9 cellular contexts compared by ENCODE assay signal in genomic region chr7:6057316-6058128, GRCh38. TPM values are rescaled to one million over a fixed set of nuclear protein-coding genes. Genes with fewer than 3 reads are reported as not detected.
DNase-seq lines count a peak whose midpoint lies in the region; ATAC-seq and TF ChIP-seq lines count a peak whose summit lies in the region.
"Had no signal": no experiment of that assay in that cellular context is flagged by ENCODE, and none has a peak within 500 bp of the region (broad histone marks: within the 10 kb centered on the region; RNA-seq: fewer than 3 reads in every experiment).

No MANE protein-coding gene starts in this region.

- H3K36me3 ChIP-seq in left ventricle myocardium inferior = peaks cover 22% of the 10 kb centered on the region
- peaks cover 1 to 7% (median 6%) of the 10 kb centered on the region in 4 donors for H3K36me3 ChIP-seq in liver (ENCODE audit: control insufficient read depth in 4 of 4, insufficient read depth in 3 of 4, low read depth in 1 of 4, low read length in 3 of 4)
- H3K36me3 ChIP-seq in neuronal stem cell (replicated peaks in 1 of 2; ENCODE audit: control insufficient read depth in 2 of 2, insufficient read depth in 2 of 2, low read length in 2 of 2) = peaks cover 2 to 28% of the 10 kb centered on the region in 2 donors

- no peak overlapping the region for H2BK5ac ChIP-seq in neuronal stem cell (ENCODE audit: low read length)

- H3K4me1 Mint-ChIP-seq in activated naive CD8-positive, alpha-beta T cell treated with anti-CD3 and anti-CD28 coated beads, Interleukin-2, amount 50 U/mL, for 24 hours = peaks cover 28% of the 10 kb centered on the region

- H2BK15ac ChIP-seq in neuronal stem cell (ENCODE audit: low read length) = no peak overlapping the region

- no peak overlapping the region for H2AK5ac ChIP-seq in neuronal stem cell (ENCODE audit: low read depth, low read length)

- H3K4ac ChIP-seq in neuronal stem cell (ENCODE audit: low read length) = no peak overlapping the region

- intact Hi-C loops in left ventricle myocardium inferior (cut with micrococcal nuclease) = no loop called here
- intact Hi-C loops in left cardiac atrium (cut with DNase I) = no loop called here

- no peak overlapping the region for H2BK120ac ChIP-seq in neuronal stem cell (ENCODE audit: low read depth, low read length)

- H2BK12ac ChIP-seq in neuronal stem cell (ENCODE audit: low read length) = no peak overlapping the region

- H3K9me3 ChIP-seq in left ventricle myocardium inferior (replicated peaks) (no peaks in the 10 kb centered on the region), liver (ENCODE audit: control insufficient read depth in 4 of 4, low read length in 3 of 4) (no peaks in the 10 kb centered on the region), neuronal stem cell (replicated peaks in 1 of 2; ENCODE audit: control insufficient read depth in 2 of 2, insufficient read depth in 1 of 2, low read depth in 1 of 2, low read length in 2 of 2) (no peaks in the 10 kb centered on the region)

- H3K18ac ChIP-seq in neuronal stem cell (ENCODE audit: low read length) = no peak overlapping the region

- H3K4me1 ChIP-seq in left ventricle myocardium inferior (peaks cover 33% of the 10 kb centered on the region), liver (ENCODE audit: control insufficient read depth in 4 of 4, insufficient read depth in 4 of 4, low read length in 3 of 4) (peaks cover 4 to 18% (median 15%) of the 10 kb centered on the region in 4 donors), neuronal stem cell (ENCODE audit: control insufficient read depth in 2 of 2, insufficient read depth in 1 of 2, low read depth in 1 of 2, low read length in 2 of 2) (peaks cover 0 to 5% of the 10 kb centered on the region in 2 donors)

- no peaks in the 10 kb centered on the region for H3K27me3 Mint-ChIP-seq in activated naive CD8-positive, alpha-beta T cell treated with anti-CD3 and anti-CD28 coated beads, Interleukin-2, amount 50 U/mL, for 24 hours

- H4K91ac ChIP-seq in neuronal stem cell (ENCODE audit: low read depth, low read length, poor library complexity) = no peak overlapping the region

- H3K27ac ChIP-seq in left ventricle myocardium inferior (replicated peaks) = no peak overlapping the region
- no peak overlapping the region for H3K27ac ChIP-seq in liver (ENCODE audit: low read depth in 1 of 2, low read length in 2 of 2)
- H3K27ac ChIP-seq in neuronal stem cell (replicated peaks; ENCODE audit: low read length) = no peak overlapping the region

- H3K27me3 ChIP-seq in left ventricle myocardium inferior (ENCODE audit: low read depth) (no peaks in the 10 kb centered on the region), liver (ENCODE audit: control insufficient read depth in 4 of 4, insufficient read depth in 4 of 4, low read length in 3 of 4) (no peaks in the 10 kb centered on the region), neuronal stem cell (ENCODE audit: control insufficient read depth in 3 of 3, insufficient read depth in 3 of 3, low read depth in 1 of 3, low read length in 3 of 3) (no peaks in the 10 kb centered on the region)

- TF ChIP-seq CTCF in left ventricle myocardium inferior (IDR thresholded peaks at IDR 0.05; ENCODE audit: borderline replicate concordance) (no peak), liver (IDR thresholded peaks at IDR 0.05; ENCODE audit: low read depth, low read length, missing input control) (no peak)

- ATAC-seq in left cardiac atrium = no peak
- no peak for ATAC-seq in activated naive CD8-positive, alpha-beta T cell treated with anti-CD3 and anti-CD28 coated beads, Interleukin-2, amount 50 U/mL, for 24 hours
- no peak for ATAC-seq in HG02885 (IDR thresholded peaks at IDR 0.05; ENCODE audit: poor library complexity, unreplicated experiment)
- no peak for ATAC-seq in HG02678 (IDR thresholded peaks at IDR 0.05; ENCODE audit: unreplicated experiment)

- DNase-seq in left ventricle myocardium inferior (no peak), left cardiac atrium (no peak), neuronal stem cell (ENCODE audit: low spot score) (no peak), NCI-H2196 (lab: John Stamatoyannopoulos, UW; ENCODE audit: unreplicated experiment) (no peak)
- DNase-seq in activated naive CD8-positive, alpha-beta T cell treated with anti-CD3 and anti-CD28 coated beads, Interleukin-2, amount 50 U/mL, for 24 hours = no peak
- DNase-seq: activated gamma-delta T cell treated with Interleukin-2 at 50 U/mL for 16 hours had no signal

- H3K9ac ChIP-seq in liver (ENCODE audit: low read depth in 1 of 2, low read length in 2 of 2) = no peak overlapping the region
- no peak overlapping the region for H3K9ac ChIP-seq in neuronal stem cell (ENCODE audit: low read depth, low read length, poor library complexity)

- peaks cover 17% of the 10 kb centered on the region for H3K36me3 Mint-ChIP-seq in activated naive CD8-positive, alpha-beta T cell treated with anti-CD3 and anti-CD28 coated beads, Interleukin-2, amount 50 U/mL, for 24 hours (ENCODE audit: low read depth)

- H2AFZ ChIP-seq in neuronal stem cell (ENCODE audit: low read length) = no peak overlapping the region

- no peak for TF ChIP-seq RAD21 in liver (IDR thresholded peaks at IDR 0.05)

- WGBS in liver = 62% methylated on average over 14 of the region's 14 CpGs
- no CpG with 5 or more reads among the region's 14 CpGs for WGBS in neuronal stem cell (ENCODE audit: extremely low coverage in 2 of 2, insufficient read length in 2 of 2, insufficient replicate concordance in 1 of 2), 2 donors

- peak overlapping the region; percentile 99 for H3K27ac Mint-ChIP-seq in activated naive CD8-positive, alpha-beta T cell treated with anti-CD3 and anti-CD28 coated beads, Interleukin-2, amount 50 U/mL, for 24 hours

- no peak overlapping the region for H3K14ac ChIP-seq in neuronal stem cell (ENCODE audit: low read length)

- H3K9me3 Mint-ChIP-seq in activated naive CD8-positive, alpha-beta T cell treated with anti-CD3 and anti-CD28 coated beads, Interleukin-2, amount 50 U/mL, for 24 hours = no peaks in the 10 kb centered on the region

- H4K8ac ChIP-seq in neuronal stem cell (ENCODE audit: low read depth, low read length) = no peak overlapping the region

- peaks cover 4% of the 10 kb centered on the region for H3K79me1 ChIP-seq in neuronal stem cell (ENCODE audit: low read depth, low read length)

- no peak overlapping the region for H3K4me2 ChIP-seq in neuronal stem cell (ENCODE audit: insufficient read depth, low read length, poor library complexity, severe bottlenecking)

- peak overlapping the region; percentile 95 for H3K4me3 ChIP-seq in left ventricle myocardium inferior
- peak overlapping the region in 2 of 3 donors; percentile 81 to 100 for H3K4me3 ChIP-seq in liver (ENCODE audit: low read depth in 1 of 3, low read length in 3 of 3)
- peak overlapping the region in 1 of 2 donors; percentile 89 for H3K4me3 ChIP-seq in neuronal stem cell (ENCODE audit: low read length in 2 of 2)

- no peak overlapping the region for H3K23ac ChIP-seq in neuronal stem cell (ENCODE audit: low read depth, low read length, poor library complexity)

- H3K4me3 Mint-ChIP-seq in activated naive CD8-positive, alpha-beta T cell treated with anti-CD3 and anti-CD28 coated beads, Interleukin-2, amount 50 U/mL, for 24 hours = peak overlapping the region; percentile 99

TF ChIP-seq in liver, 16 proteins besides CTCF, POLR2A, EP300 and RAD21:
- no peak for TF ChIP-seq SP1 (IDR thresholded peaks at IDR 0.05)
- no peak for TF ChIP-seq NR2F2 (IDR thresholded peaks at IDR 0.05)
- TF ChIP-seq ZBTB33 (IDR thresholded peaks at IDR 0.05) = no peak
- no peak for TF ChIP-seq TAF1 (conservative IDR thresholded peaks at IDR 0.05)
- no peak for TF ChIP-seq RXRA (IDR thresholded peaks at IDR 0.05)
- TF ChIP-seq GABPA (IDR thresholded peaks at IDR 0.05 in 1 of 2, conservative IDR thresholded peaks at IDR 0.05 in 1 of 2) = no peak

RNA-seq across cellular contexts. Expression of gene EIF2AK1, which starts 1.5 kb away (rescaled TPM):
- total RNA-seq in left ventricle myocardium inferior (48.4 TPM), left cardiac atrium (10 to 100 TPM; 46.9 to 58.7 TPM), liver (100 to 1,000 TPM; 119 to 356 TPM)
- polyA plus RNA-seq in liver = 10 to 100 TPM; 33.7 to 46.9 TPM
- polyA plus RNA-seq in neuronal stem cell (2013, experiment 1 of 2) = 64.7 TPM
- 66.3 TPM for polyA plus RNA-seq in neuronal stem cell (2013, experiment 2 of 2)

RNA-seq across cellular contexts. Expression of gene ANKRD61, which starts 26.3 kb away (rescaled TPM):
- total RNA-seq in left ventricle myocardium inferior = not detected
- under 1 TPM; 0.26 to 0.29 TPM for total RNA-seq in left cardiac atrium
- total RNA-seq in liver = not detected
- polyA plus RNA-seq in liver = under 1 TPM; 0.08 to 0.42 TPM
- polyA plus RNA-seq in neuronal stem cell (2013, experiment 1 of 2) = 0.35 TPM
- 0.29 TPM for polyA plus RNA-seq in neuronal stem cell (2013, experiment 2 of 2)

RNA-seq across cellular contexts. Expression of gene USP42, which starts 47.2 kb away (rescaled TPM):
- total RNA-seq in left ventricle myocardium inferior (4.0 TPM), left cardiac atrium (1 to 10 TPM; 4.6 to 6.3 TPM), liver (1 to 10 TPM; 2.7 to 4.0 TPM)
- 1 to 10 TPM; 1.6 to 2.2 TPM for polyA plus RNA-seq in liver
- polyA plus RNA-seq in neuronal stem cell (2013, experiment 1 of 2) = 18.1 TPM
- 18.7 TPM for polyA plus RNA-seq in neuronal stem cell (2013, experiment 2 of 2)

RNA-seq across cellular contexts. Expression of gene AIMP2, which starts 48.5 kb away (rescaled TPM):
- total RNA-seq in left ventricle myocardium inferior (49.1 TPM), left cardiac atrium (10 to 100 TPM; 31.5 to 40.9 TPM), liver (10 to 100 TPM; 28.7 to 30.3 TPM)
- polyA plus RNA-seq in liver = 10 to 100 TPM; 39.6 to 41.7 TPM
- 41.9 TPM for polyA plus RNA-seq in neuronal stem cell (2013, experiment 1 of 2)
- polyA plus RNA-seq in neuronal stem cell (2013, experiment 2 of 2) = 41.1 TPM

RNA-seq across cellular contexts. Expression of gene PMS2, which starts 48.7 kb away (rescaled TPM):
- total RNA-seq in left ventricle myocardium inferior = 5.6 TPM
- 1 to 10 TPM; 6.2 to 7.2 TPM for total RNA-seq in left cardiac atrium
- 1 to 10 TPM; 6.7 to 7.2 TPM for total RNA-seq in liver
- polyA plus RNA-seq in liver = 1 to 10 TPM; 1.9 to 3.1 TPM
- polyA plus RNA-seq in neuronal stem cell (2013, experiment 1 of 2) = 9.4 TPM
- 9.1 TPM for polyA plus RNA-seq in neuronal stem cell (2013, experiment 2 of 2)
